16 cellular contexts compared by ENCODE assay signal in the genomic region with DNA sequence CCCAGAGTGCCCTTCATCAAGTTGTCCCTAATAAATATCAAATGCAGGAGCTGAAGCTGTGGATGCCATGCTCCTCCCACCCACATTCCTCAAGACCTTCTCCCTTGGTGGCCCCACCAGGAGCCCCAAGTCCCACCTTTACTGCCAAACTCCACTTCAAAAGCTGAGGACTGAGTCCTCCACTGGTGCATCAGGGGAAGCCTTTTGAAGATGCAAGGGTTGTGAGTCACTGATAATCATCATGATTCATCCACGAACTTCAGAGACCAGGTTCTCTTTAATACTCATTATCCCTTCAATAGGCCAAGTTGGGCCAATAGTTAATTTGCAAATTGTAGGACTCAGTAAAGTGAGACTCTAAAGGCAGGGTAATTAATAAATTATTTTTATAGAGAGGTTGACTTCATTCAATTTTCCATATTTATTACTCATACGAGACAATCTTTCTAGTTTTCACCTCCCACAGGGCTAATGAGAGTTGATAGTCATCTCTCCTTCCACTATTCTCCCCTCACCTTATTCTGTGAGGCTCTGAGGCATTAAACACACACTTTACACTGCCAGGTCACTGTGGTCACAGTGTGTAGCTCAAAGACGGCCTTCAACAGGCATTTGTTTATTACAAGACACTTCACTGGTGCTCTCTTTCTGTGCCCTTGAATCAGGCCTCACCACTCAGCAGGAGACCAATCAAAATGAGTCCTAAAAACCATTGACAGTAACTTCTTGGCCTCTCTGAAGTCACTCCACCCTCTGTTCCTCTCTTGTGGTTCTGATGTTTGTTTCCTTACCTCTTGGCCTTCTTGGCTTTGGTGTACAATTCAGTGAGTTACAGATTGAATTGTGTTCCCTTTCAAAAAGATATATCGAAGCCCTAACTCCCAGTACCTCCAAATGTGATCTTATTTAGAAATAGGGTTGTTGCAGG.
DNase-seq lines count a peak whose midpoint lies in the region; ATAC-seq and TF ChIP-seq lines count a peak whose summit lies in the region.
"Had no signal": no experiment of that assay in that cellular context is flagged by ENCODE, and none has a peak within 500 bp of the region (broad histone marks: within the 10 kb centered on the region; RNA-seq: fewer than 3 reads in every experiment).

No MANE protein-coding gene starts in this region.

- no peak overlapping the region for H3K27ac ChIP-seq in brain microvascular endothelial cell

- H3K36me3 Mint-ChIP-seq in activated CD4-positive, alpha-beta T cell treated with anti-CD3 and anti-CD28 coated beads for 36 hours (ENCODE audit: low read depth): no peaks in the 10 kb centered on the region
- peaks cover 0 to 3% (median 0%) of the 10 kb centered on the region in 3 donors for H3K36me3 Mint-ChIP-seq in naive thymus-derived CD8-positive, alpha-beta T cell

- H3K27me3 ChIP-seq in brain microvascular endothelial cell (replicated peaks): no peaks in the 10 kb centered on the region
- H3K27me3 ChIP-seq: upper lobe of left lung had no signal

- no peaks in the 10 kb centered on the region for H3K36me3 ChIP-seq in brain microvascular endothelial cell (replicated peaks)
- H3K36me3 ChIP-seq: upper lobe of left lung had no signal

- no peak overlapping the region for H3K4me3 ChIP-seq in brain microvascular endothelial cell (ENCODE audit: low read depth, low read length)
- H3K4me3 ChIP-seq: upper lobe of left lung had no signal

- peaks cover 3% of the 10 kb centered on the region for H3K27me3 Mint-ChIP-seq in activated CD4-positive, alpha-beta T cell treated with anti-CD3 and anti-CD28 coated beads for 36 hours
- peaks cover 2 to 20% (median 6%) of the 10 kb centered on the region in 5 donors for H3K27me3 Mint-ChIP-seq in naive thymus-derived CD8-positive, alpha-beta T cell

- H3K4me1 Mint-ChIP-seq in activated CD4-positive, alpha-beta T cell treated with anti-CD3 and anti-CD28 coated beads for 36 hours: peaks cover 48% of the 10 kb centered on the region
- H3K4me1 Mint-ChIP-seq in naive thymus-derived CD8-positive, alpha-beta T cell: peaks cover 26 to 38% (median 29%) of the 10 kb centered on the region in 4 donors

- CTCF ChIA-PET in activated CD4-positive, alpha-beta T cell treated with anti-CD3 and anti-CD28 coated beads for 36 hours (lab: Charles Lee): interaction anchor here (1.1 kb wide), 1 partner anchor 37 kb away, joined by 3 read pairs; no protein-coding TSS in a partner anchor

- H3K4me3 Mint-ChIP-seq in activated CD4-positive, alpha-beta T cell treated with anti-CD3 and anti-CD28 coated beads for 36 hours: no peak overlapping the region
- peak overlapping the region in 6 of 10 donors; percentile 2 to 34 (median 15) for H3K4me3 Mint-ChIP-seq in naive thymus-derived CD8-positive, alpha-beta T cell

- no peaks in the 10 kb centered on the region for H3K9me3 Mint-ChIP-seq in activated CD4-positive, alpha-beta T cell treated with anti-CD3 and anti-CD28 coated beads for 36 hours (ENCODE audit: low read depth)
- no peaks in the 10 kb centered on the region for H3K9me3 Mint-ChIP-seq in naive thymus-derived CD8-positive, alpha-beta T cell

- no peak overlapping the region for H3K27ac Mint-ChIP-seq in activated CD4-positive, alpha-beta T cell treated with anti-CD3 and anti-CD28 coated beads for 36 hours
- peak overlapping the region in 2 of 10 donors; percentile 22 to 27 for H3K27ac Mint-ChIP-seq in naive thymus-derived CD8-positive, alpha-beta T cell

- no peak for TF ChIP-seq CTCF in brain microvascular endothelial cell (IDR thresholded peaks at IDR 0.05; ENCODE audit: low read depth, low read length, missing control alignments)

- no peak for DNase-seq in activated CD4-positive, alpha-beta T cell treated with anti-CD3 and anti-CD28 coated beads for 36 hours
- DNase-seq in activated CD4-positive, alpha-beta T cell treated with anti-CD3 and anti-CD28 coated beads, Interleukin-2, amount 50 U/mL, for 48 hours: no peak
- peak; percentile 75 for DNase-seq in NCI-H226
- peak; percentile 70 for DNase-seq in brain microvascular endothelial cell
- peak in 3 of 10 donors; percentile 12 to 31 (median 27) for DNase-seq in naive thymus-derived CD8-positive, alpha-beta T cell
- DNase-seq in NOMO-1 treated with dmso at 0.1 percent for 144 hours (lab: John Stamatoyannopoulos, UW; ENCODE audit: unreplicated experiment): no peak
- DNase-seq: activated CD4-positive, CD25-positive, alpha-beta regulatory T cell; activated effector memory CD4-positive, alpha-beta T cell treated with anti-CD3 and anti-CD28 coated beads, Interleukin-2, amount 50 U/mL, for 16 hours; DMS 273 treated with DMSO at 0.1 percent for 48 hours; left ventricle myocardium superior; NCI-H187; NCI-H748 treated with DMSO at 0.1 percent for 48 hours; upper lobe of left lung had no signal

- POLR2A ChIA-PET in activated CD4-positive, alpha-beta T cell treated with anti-CD3 and anti-CD28 coated beads for 36 hours (lab: Charles Lee): no interaction called here
- POLR2A ChIA-PET in naive thymus-derived CD8-positive, alpha-beta T cell (lab: Charles Lee): no interaction called here

- in situ Hi-C loops in brain microvascular endothelial cell (cut with HindIII; ENCODE audit: low pct_ligation_motif_present, low sequenced_read_pairs): no loop called here

- intact Hi-C loops in activated CD4-positive, alpha-beta T cell treated with anti-CD3 and anti-CD28 coated beads for 36 hours (cut with DNase I, micrococcal nuclease): loop anchor here in 1 of 2 experiments (5.0 kb wide), 1 partner anchor 671 kb away; no protein-coding TSS in a partner anchor

- ATAC-seq in activated CD4-positive, alpha-beta T cell treated with anti-CD3 and anti-CD28 coated beads for 36 hours: peak; percentile 55
- peak in 1 of 2 donors; percentile 62 for ATAC-seq in naive thymus-derived CD8-positive, alpha-beta T cell
- no peak for ATAC-seq in GM21619 (IDR thresholded peaks at IDR 0.05; ENCODE audit: unreplicated experiment)
- ATAC-seq in HG03354 (IDR thresholded peaks at IDR 0.05; ENCODE audit: poor library complexity, severe bottlenecking, unreplicated experiment): no peak
- ATAC-seq: HepG2, left ventricle myocardium superior had no signal

Comparison
In these comparisons a context has a peak if more than half of its experiments do, and no peak if none do; other contexts are left out.
1. DNase-seq: peak in NCI-H226 (single experiment) and brain microvascular endothelial cell (single experiment); none in activated CD4-positive, alpha-beta T cell treated with anti-CD3 and anti-CD28 coated beads for 36 hours (single experiment), activated CD4-positive, alpha-beta T cell treated with anti-CD3 and anti-CD28 coated beads, Interleukin-2, amount 50 U/mL, for 48 hours (0 of 2) and NOMO-1 treated with dmso at 0.1 percent for 144 hours (single experiment).